ENCODE assay signal across 27 cellular contexts in the genomic region with DNA sequence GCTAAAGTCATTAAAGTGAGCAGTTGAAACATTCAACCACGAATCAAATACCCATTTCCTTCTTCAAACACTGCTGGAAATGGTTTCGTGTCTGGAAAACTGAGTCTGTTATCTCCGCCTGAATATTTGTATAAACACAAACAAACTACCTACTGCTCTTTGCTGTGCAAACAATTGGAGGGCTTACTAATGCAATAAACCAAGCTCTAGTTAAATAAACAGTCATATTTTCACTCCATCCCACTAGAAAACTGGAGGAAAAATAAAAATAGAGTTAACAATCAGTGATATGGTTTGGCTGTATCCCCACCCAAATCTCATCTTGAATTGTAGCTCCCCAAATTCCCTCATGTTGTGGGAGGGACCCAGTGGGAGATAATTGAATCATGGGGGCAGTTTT.
"Had no signal": no experiment of that assay in that cellular context is flagged by ENCODE, and none has a peak within 500 bp of the region (broad histone marks: within the 10 kb centered on the region; RNA-seq: fewer than 3 reads in every experiment).

No MANE protein-coding gene starts in this region.

- H3K36me3 ChIP-seq: esophagus muscularis mucosa, lower lobe of right lung, prostate gland, right atrium auricular region, suprapubic skin, thyroid gland, vagina had no signal

- H3K4me1 ChIP-seq: esophagus muscularis mucosa, lower lobe of right lung, prostate gland, right atrium auricular region, suprapubic skin, thyroid gland, vagina had no signal

- H3K9me3 Mint-ChIP-seq: stimulated activated naive CD8-positive, alpha-beta T cell treated with anti-CD3 and anti-CD28 coated beads, Interleukin-15, amount 100 ng/mL, for 72 hours had no signal

- H3K36me3 Mint-ChIP-seq: immature natural killer cell; naive thymus-derived CD8-positive, alpha-beta T cell had no signal

- H3K27me3 ChIP-seq: esophagus muscularis mucosa, right atrium auricular region, suprapubic skin, thyroid gland, vagina had no signal

- H3K9me3 ChIP-seq: esophagus muscularis mucosa, lower lobe of right lung, prostate gland, right atrium auricular region, suprapubic skin, thyroid gland, vagina had no signal

- H3K4me3 Mint-ChIP-seq: immature natural killer cell; naive thymus-derived CD8-positive, alpha-beta T cell; nephron progenitor cell; stimulated activated naive CD8-positive, alpha-beta T cell treated with anti-CD3 and anti-CD28 coated beads, Interleukin-15, amount 100 ng/mL, for 72 hours had no signal

- H3K27ac Mint-ChIP-seq: immature natural killer cell; naive thymus-derived CD8-positive, alpha-beta T cell; nephron progenitor cell; stimulated activated naive CD8-positive, alpha-beta T cell treated with anti-CD3 and anti-CD28 coated beads, Interleukin-15, amount 100 ng/mL, for 72 hours had no signal

- DNase-seq: dermis blood vessel endothelial cell; effector memory CD4-positive, alpha-beta T cell; hypothalamus; immature natural killer cell; islet precursor cell; left ventricle myocardium superior; lower lobe of right lung; naive thymus-derived CD8-positive, alpha-beta T cell; nephron progenitor cell; nucleus accumbens; stimulated activated CD4-positive, alpha-beta T cell treated with anti-CD3 and anti-CD28 coated beads, Interleukin-12 subunit alpha, Interleukin-12 subunit beta, amount 100 ng/mL, for 4 hours; stimulated activated CD4-positive, alpha-beta T cell treated with anti-CD3 and anti-CD28 coated beads, Interleukin-1b, Interleukin-23, amount 100 ng/mL, for 48 hours; stimulated activated CD4-positive, alpha-beta T cell treated with anti-CD3 and anti-CD28 coated beads, Interleukin-4, amount 100 ng/mL, for 1 hour; stimulated activated CD8-positive, alpha-beta memory T cell treated with anti-CD3 and anti-CD28 coated beads, Interleukin-4, amount 100 ng/mL, for 48 hours; stimulated activated naive CD4-positive, alpha-beta T cell; stimulated activated naive CD8-positive, alpha-beta T cell treated with anti-CD3 and anti-CD28 coated beads, Interleukin-15, amount 100 ng/mL, for 72 hours; thyroid gland; trophoblast cell had no signal

- H3K4me3 ChIP-seq: esophagus muscularis mucosa, lower lobe of right lung, prostate gland, right atrium auricular region, smooth muscle cell, suprapubic skin, thyroid gland, vagina had no signal

- ATAC-seq: left ventricle myocardium superior; lower lobe of right lung; naive thymus-derived CD8-positive, alpha-beta T cell; sciatic nerve; stimulated activated naive CD8-positive, alpha-beta T cell treated with anti-CD3 and anti-CD28 coated beads, Interleukin-15, amount 100 ng/mL, for 72 hours had no signal

- FAIRE-seq: endothelial cell of umbilical vein, frontal cortex had no signal

- H3K27ac ChIP-seq: esophagus muscularis mucosa, lower lobe of right lung, prostate gland, right atrium auricular region, suprapubic skin, thyroid gland, vagina had no signal

- H3K4me2 ChIP-seq: smooth muscle cell had no signal

- H3K27me3 Mint-ChIP-seq: naive thymus-derived CD8-positive, alpha-beta T cell; stimulated activated naive CD8-positive, alpha-beta T cell treated with anti-CD3 and anti-CD28 coated beads, Interleukin-15, amount 100 ng/mL, for 72 hours had no signal

- H3K4me1 Mint-ChIP-seq: immature natural killer cell; naive thymus-derived CD8-positive, alpha-beta T cell; stimulated activated naive CD8-positive, alpha-beta T cell treated with anti-CD3 and anti-CD28 coated beads, Interleukin-15, amount 100 ng/mL, for 72 hours had no signal
